In the genomic region with DNA sequence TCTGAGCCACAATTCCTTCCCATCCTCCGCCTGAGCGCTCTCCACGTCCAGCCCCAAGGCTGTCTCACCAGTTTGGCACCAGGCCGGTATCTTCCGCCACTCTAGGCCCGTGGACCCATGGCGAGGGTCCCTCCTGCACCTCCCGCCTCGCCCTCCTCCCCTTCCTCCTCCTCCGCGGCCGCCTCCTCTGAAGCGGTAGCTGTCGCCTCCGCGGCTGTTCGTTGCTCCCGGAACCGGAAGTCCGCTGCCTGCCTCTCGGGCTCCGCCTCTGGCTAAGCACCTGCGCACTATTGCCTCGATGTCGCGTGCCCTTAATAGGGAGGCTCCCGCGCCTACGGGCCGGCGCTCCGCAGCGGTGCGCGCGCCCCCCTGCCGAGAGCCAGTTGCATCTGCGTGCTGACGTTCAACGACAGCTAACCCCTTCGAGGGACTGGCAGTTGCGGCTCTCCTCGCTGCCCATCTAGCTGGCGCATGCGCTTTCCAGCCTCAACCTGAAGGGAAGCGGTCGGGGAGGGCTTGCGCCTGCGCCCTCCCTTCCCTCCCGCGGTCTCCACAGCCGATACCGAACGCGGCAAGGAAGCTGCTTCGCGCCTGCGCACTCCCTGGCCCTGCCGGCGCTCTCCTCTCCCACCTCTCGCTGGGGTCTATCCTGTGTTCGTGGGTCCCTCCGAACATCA, we compare ENCODE assay signal across 8 cellular contexts. TPM values are rescaled to one million over a fixed set of nuclear protein-coding genes. Genes with fewer than 3 reads are reported as not detected.
DNase-seq lines count a peak whose midpoint lies in the region; ATAC-seq and TF ChIP-seq lines count a peak whose summit lies in the region.

A gene with protein sequence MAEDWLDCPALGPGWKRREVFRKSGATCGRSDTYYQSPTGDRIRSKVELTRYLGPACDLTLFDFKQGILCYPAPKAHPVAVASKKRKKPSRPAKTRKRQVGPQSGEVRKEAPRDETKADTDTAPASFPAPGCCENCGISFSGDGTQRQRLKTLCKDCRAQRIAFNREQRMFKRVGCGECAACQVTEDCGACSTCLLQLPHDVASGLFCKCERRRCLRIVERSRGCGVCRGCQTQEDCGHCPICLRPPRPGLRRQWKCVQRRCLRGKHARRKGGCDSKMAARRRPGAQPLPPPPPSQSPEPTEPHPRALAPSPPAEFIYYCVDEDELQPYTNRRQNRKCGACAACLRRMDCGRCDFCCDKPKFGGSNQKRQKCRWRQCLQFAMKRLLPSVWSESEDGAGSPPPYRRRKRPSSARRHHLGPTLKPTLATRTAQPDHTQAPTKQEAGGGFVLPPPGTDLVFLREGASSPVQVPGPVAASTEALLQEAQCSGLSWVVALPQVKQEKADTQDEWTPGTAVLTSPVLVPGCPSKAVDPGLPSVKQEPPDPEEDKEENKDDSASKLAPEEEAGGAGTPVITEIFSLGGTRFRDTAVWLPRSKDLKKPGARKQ (minus strand): TSS at position 229 of the 677 bp plus-strand sequence. CDS start 1,531 bp downstream, outside the sequence.

- H3K4me1 ChIP-seq in foreskin keratinocyte (peaks cover 28% of the 10 kb centered on the region), neuron (ENCODE audit: insufficient read depth, low read length) (peaks cover 12% of the 10 kb centered on the region), subcutaneous abdominal adipose tissue (ENCODE audit: control insufficient read depth in 5 of 5, insufficient read depth in 5 of 5, low read length in 5 of 5) (peaks cover 4 to 36% (median 30%) of the 10 kb centered on the region in 5 donors)

- H3K9ac ChIP-seq in subcutaneous abdominal adipose tissue (ENCODE audit: low read length in 5 of 5): peak within 1 kb of the TSS; percentile 73 to 100 (median 97)

- ATAC-seq in foreskin keratinocyte: peak; percentile 74

- no peaks in the 10 kb centered on the region for H3K27me3 ChIP-seq in foreskin keratinocyte
- H3K27me3 ChIP-seq in neuron (ENCODE audit: insufficient read depth, low read length): no peaks in the 10 kb centered on the region
- H3K27me3 ChIP-seq in subcutaneous abdominal adipose tissue (ENCODE audit: control insufficient read depth in 5 of 5, insufficient read depth in 4 of 5, low read length in 5 of 5): no peaks in the 10 kb centered on the region

- peaks cover 2% of the 10 kb centered on the region for H3K9me3 ChIP-seq in neuron (ENCODE audit: low read length)
- H3K9me3 ChIP-seq in subcutaneous abdominal adipose tissue (ENCODE audit: control insufficient read depth in 5 of 5, low read length in 5 of 5): no peaks in the 10 kb centered on the region

- CTCF ChIA-PET in HEK293T (lab: Yijun Ruan, JAX): no interaction called here

- H2AFZ ChIP-seq in neuron (ENCODE audit: low read depth, low read length): peak within 1 kb of the TSS; percentile 35

- H3K4me3 ChIP-seq in neuron (ENCODE audit: low read length) (peak within 1 kb of the TSS; percentile 76), subcutaneous abdominal adipose tissue (ENCODE audit: low read depth in 1 of 5, low read length in 5 of 5) (peak within 1 kb of the TSS; percentile 92 to 100 (median 96))

- peak; percentile 46 for TF ChIP-seq CTCF in foreskin keratinocyte (conservative IDR thresholded peaks at IDR 0.05)

- H3K27ac ChIP-seq in foreskin keratinocyte: peak within 1 kb of the TSS; percentile 90
- H3K27ac ChIP-seq in subcutaneous abdominal adipose tissue (ENCODE audit: low read depth, low read length): peak within 1 kb of the TSS; percentile 88

- DNase-seq in GM04503 (ENCODE audit: low read depth): peak; percentile 91
- DNase-seq in HEK293T (ENCODE audit: extremely low spot score): peak; percentile 90
- DNase-seq in MV-4-11 (lab: John Stamatoyannopoulos, UW): peak; percentile 99
- peak; percentile 96 for DNase-seq in SK-MEL-5 (ENCODE audit: low read depth, low spot score)
- peak; percentile 97 for DNase-seq in activated naive CD4-positive, alpha-beta T cell treated with Interleukin-2 at 50 U/mL for 16 hours
- peak; percentile 93 to 95 for DNase-seq in foreskin keratinocyte

- in situ Hi-C loops in SK-MEL-5 (cut with HindIII; ENCODE audit: low pct_unique_long_range_greater_than_20kb, low sequenced_read_pairs): no loop called here

- peaks cover 61% of the 10 kb centered on the region for H3K36me3 ChIP-seq in neuron (ENCODE audit: insufficient read depth, low read length)
- H3K36me3 ChIP-seq in subcutaneous abdominal adipose tissue (ENCODE audit: control insufficient read depth in 5 of 5, insufficient read depth in 5 of 5, low read length in 5 of 5): peaks cover 4 to 63% (median 49%) of the 10 kb centered on the region in 5 donors

- POLR2A ChIA-PET in HEK293T (lab: Yijun Ruan, JAX): interaction anchor here (0.8 to 1.7 kb wide), 7 partner anchors 10 to 76 kb away, joined by 3 to 9 read pairs (median 6); a partner anchor contains a TSS

TF ChIP-seq in HEK293T, 16 proteins besides CTCF, POLR2A, EP300 and RAD21:
- TF ChIP-seq FOXK2 (IDR thresholded peaks at IDR 0.05) (no peak), SUZ12 (IDR thresholded peaks at IDR 0.05) (no peak), L3MBTL2 (conservative IDR thresholded peaks at IDR 0.05) (peak; percentile 89), FOXM1 (IDR thresholded peaks at IDR 0.05; ENCODE audit: borderline replicate concordance) (no peak), BHLHE40 (IDR thresholded peaks at IDR 0.05; ENCODE audit: borderline replicate concordance) (no peak), CTBP1 (IDR thresholded peaks at IDR 0.05; ENCODE audit: borderline replicate concordance) (no peak), LEF1 (IDR thresholded peaks at IDR 0.05; ENCODE audit: borderline replicate concordance) (no peak), ELF4 (IDR thresholded peaks at IDR 0.05) (peak; percentile 75; the same call in 1 of the 2 replicates), HDGF (IDR thresholded peaks at IDR 0.05; ENCODE audit: borderline replicate concordance) (no peak), ARNT (IDR thresholded peaks at IDR 0.05) (no peak), TARDBP (IDR thresholded peaks at IDR 0.05) (no peak), FOXA1 (IDR thresholded peaks at IDR 0.05) (no peak)
- TF ChIP-seq, protein P1, sequence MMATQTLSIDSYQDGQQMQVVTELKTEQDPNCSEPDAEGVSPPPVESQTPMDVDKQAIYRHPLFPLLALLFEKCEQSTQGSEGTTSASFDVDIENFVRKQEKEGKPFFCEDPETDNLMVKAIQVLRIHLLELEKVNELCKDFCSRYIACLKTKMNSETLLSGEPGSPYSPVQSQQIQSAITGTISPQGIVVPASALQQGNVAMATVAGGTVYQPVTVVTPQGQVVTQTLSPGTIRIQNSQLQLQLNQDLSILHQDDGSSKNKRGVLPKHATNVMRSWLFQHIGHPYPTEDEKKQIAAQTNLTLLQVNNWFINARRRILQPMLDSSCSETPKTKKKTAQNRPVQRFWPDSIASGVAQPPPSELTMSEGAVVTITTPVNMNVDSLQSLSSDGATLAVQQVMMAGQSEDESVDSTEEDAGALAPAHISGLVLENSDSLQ (IDR thresholded peaks at IDR 0.05): peak; percentile 76

RNA-seq across cellular contexts. Expression of the gene that starts here (rescaled TPM):
- total RNA-seq in SK-MEL-5 (2014; rRNA removed; shearing (Covaris generic)): 37.0 and 38.2 TPM in 2 replicates
- polyA plus RNA-seq in SK-MEL-5 (2015; cell fraction: cytosol; rRNA removed): 46.7 and 50.1 TPM in 2 replicates
- 123 and 163 TPM in 2 replicates for polyA plus RNA-seq in SK-MEL-5 (2015; cell fraction: nucleus; rRNA removed)
- total RNA-seq in foreskin keratinocyte: 78.5 and 86.2 TPM in 2 replicates
- 44.9 and 46.4 TPM in 2 replicates for polyA plus RNA-seq in foreskin keratinocyte

Comparison
In these comparisons a context has a peak if more than half of its experiments do, and no peak if none do; other contexts are left out.
1. Peak in every context shown above with its lines: DNase-seq, ATAC-seq, H3K4me3 ChIP-seq and H3K27ac ChIP-seq.